In the genomic region with DNA sequence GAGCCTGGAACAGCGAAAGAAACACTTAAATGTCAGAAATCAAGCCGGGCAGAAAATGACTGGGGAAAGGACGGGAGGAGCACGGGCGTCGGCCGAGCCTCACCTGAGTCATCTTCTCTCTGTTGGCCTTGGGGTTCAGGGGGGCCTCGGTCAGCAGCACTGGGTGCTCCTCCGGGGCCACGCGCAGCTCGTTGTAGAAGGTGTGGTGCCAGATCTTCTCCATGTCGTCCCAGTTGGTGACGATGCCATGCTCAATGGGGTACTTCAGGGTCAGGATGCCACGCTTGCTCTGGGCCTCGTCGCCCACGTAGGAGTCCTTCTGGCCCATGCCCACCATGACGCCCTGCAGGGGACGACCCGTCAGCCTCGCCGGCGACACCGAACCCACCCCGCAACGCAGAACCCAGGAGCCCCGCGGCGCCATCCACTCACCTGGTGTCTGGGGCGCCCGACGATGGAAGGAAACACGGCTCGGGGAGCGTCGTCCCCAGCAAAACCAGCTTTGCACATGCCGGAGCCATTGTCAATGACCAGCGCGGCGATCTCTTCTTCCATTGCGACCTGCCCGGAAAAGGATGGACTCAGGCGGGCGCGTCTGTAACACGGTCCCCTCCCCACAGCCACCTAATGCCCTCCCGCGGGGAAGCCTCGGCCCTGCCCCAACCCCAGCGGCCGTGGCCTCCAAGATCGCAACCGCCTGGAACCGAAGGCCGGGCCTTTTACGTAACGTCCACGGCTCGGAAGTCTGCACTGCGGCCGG, we compare ENCODE assay signal across 8 cellular contexts. TPM values are rescaled to one million over a fixed set of nuclear protein-coding genes. Genes with fewer than 3 reads are reported as not detected.
DNase-seq lines count a peak whose midpoint lies in the region; TF ChIP-seq lines count a peak whose summit lies in the region.

No MANE protein-coding gene starts in this region.

- WGBS in iPS DF 6.9 (ENCODE audit: insufficient coverage, insufficient read length): no CpG with 5 or more reads among the region's 62 CpGs

- H3K36me3 Mint-ChIP-seq in activated naive CD8-positive, alpha-beta T cell treated with anti-CD3 and anti-CD28 coated beads for 36 hours: peaks cover 43% of the 10 kb centered on the region

- peaks cover 3% of the 10 kb centered on the region; the same call in 1 of the 2 replicates for H3K4me1 ChIP-seq in iPS DF 6.9 (ENCODE audit: control insufficient read depth, insufficient read depth, low read length)

- peaks cover 30% of the 10 kb centered on the region for H3K4me1 Mint-ChIP-seq in activated naive CD8-positive, alpha-beta T cell treated with anti-CD3 and anti-CD28 coated beads for 36 hours

- TF ChIP-seq POLR2A in GM15510 (IDR thresholded peaks at IDR 0.05; ENCODE audit: borderline replicate concordance, extremely low read depth, insufficient read length): peak; percentile 23

- H3K27ac Mint-ChIP-seq in activated naive CD8-positive, alpha-beta T cell treated with anti-CD3 and anti-CD28 coated beads for 36 hours: peak overlapping the region; percentile 93

- no peaks in the 10 kb centered on the region for H3K9me3 ChIP-seq in iPS DF 6.9 (ENCODE audit: control insufficient read depth, insufficient read depth, low read length)

- H3K9me3 Mint-ChIP-seq in activated naive CD8-positive, alpha-beta T cell treated with anti-CD3 and anti-CD28 coated beads for 36 hours: peaks cover 1% of the 10 kb centered on the region

- H3K27me3 ChIP-seq in iPS DF 6.9 (ENCODE audit: control insufficient read depth, insufficient read depth, low read length): no peaks in the 10 kb centered on the region

- TF ChIP-seq CTCF in LNCaP clone FGC (IDR thresholded peaks at IDR 0.05; ENCODE audit: control insufficient read depth, extremely low read depth, insufficient read depth): no peak

- H3K27ac ChIP-seq in iPS DF 6.9 (ENCODE audit: low read length): no peak overlapping the region

- peaks cover 11% of the 10 kb centered on the region for H3K27me3 Mint-ChIP-seq in activated naive CD8-positive, alpha-beta T cell treated with anti-CD3 and anti-CD28 coated beads for 36 hours

- peaks cover 24% of the 10 kb centered on the region for H3K36me3 ChIP-seq in iPS DF 6.9 (ENCODE audit: control insufficient read depth, insufficient read depth, low read length)

- H3K4me3 Mint-ChIP-seq in activated naive CD8-positive, alpha-beta T cell treated with anti-CD3 and anti-CD28 coated beads for 36 hours: peak overlapping the region; percentile 96

- peak overlapping the region; percentile 95 for H3K4me3 ChIP-seq in LNCaP clone FGC (ENCODE audit: low read depth, low read length)
- peak overlapping the region; percentile 83 for H3K4me3 ChIP-seq in iPS DF 6.9 (ENCODE audit: low read length)

- DNase-seq in LNCaP clone FGC (ENCODE audit: low read depth) (no peak), iPS DF 6.9 (ENCODE audit: low read depth, low spot score) (no peak), NCI-H526 treated with DMSO at 0.1 percent for 48 hours (lab: John Stamatoyannopoulos, UW) (no peak), HuH-7 (ENCODE audit: low spot score) (no peak), NCI-H128 (lab: John Stamatoyannopoulos, UW; ENCODE audit: unreplicated experiment) (no peak)
- DNase-seq in activated naive CD8-positive, alpha-beta T cell treated with anti-CD3 and anti-CD28 coated beads for 36 hours: no peak
- peak; percentile 68 for DNase-seq in stimulated activated CD4-positive, alpha-beta T cell treated with anti-CD3 and anti-CD28 coated beads, Interleukin-15, amount 100 ng/mL, for 24 hours

RNA-seq across cellular contexts. Expression of gene ACTG1, which starts 0.6 kb away (rescaled TPM):
- total RNA-seq in activated naive CD8-positive, alpha-beta T cell treated with anti-CD3 and anti-CD28 coated beads for 36 hours: 1,000 to 10,000 TPM; 4,989 to 4,998 TPM

RNA-seq across cellular contexts. Expression of gene FSCN2, which starts 16.2 kb away (rescaled TPM):
- total RNA-seq in activated naive CD8-positive, alpha-beta T cell treated with anti-CD3 and anti-CD28 coated beads for 36 hours: under 1 TPM; 0.29 to 0.36 TPM

RNA-seq across cellular contexts. Expression of gene FAAP100, which starts 40.2 kb away (rescaled TPM):
- total RNA-seq in activated naive CD8-positive, alpha-beta T cell treated with anti-CD3 and anti-CD28 coated beads for 36 hours: 10 to 100 TPM; 48.1 to 51.1 TPM
